ENCODE assay signal across 17 cellular contexts in genomic region chr17:31702040-31702439, GRCh38.
A peak's percentile ranks its signal among the peaks of the same experiment; 100 is the strongest.
DNase-seq lines count a peak whose midpoint lies in the region; ATAC-seq, FAIRE-seq and TF ChIP-seq lines count a peak whose summit lies in the region.
"Had no signal": no experiment of that assay in that cellular context is flagged by ENCODE, and none has a peak within 500 bp of the region (broad histone marks: within the 10 kb centered on the region; RNA-seq: fewer than 3 reads in every experiment).

No MANE protein-coding gene starts in this region.

- CTCF ChIA-PET in K562 (lab: Yijun Ruan, JAX; ENCODE audit: low intra/inter-chr PET ratio): no interaction called here

- H3K9me1 ChIP-seq in K562 (ENCODE audit: control insufficient read depth, insufficient read depth, low read length): no peaks in the 10 kb centered on the region

- H3K27me3 ChIP-seq in K562 (ENCODE audit: control insufficient read depth in 2 of 2, insufficient read depth in 2 of 2, low read length in 2 of 2): peaks cover 9 to 15% of the 10 kb centered on the region in 2 experiments; a peak in 4 of 5 replicates
- H3K27me3 ChIP-seq in vagina: no peaks in the 10 kb centered on the region
- H3K27me3 ChIP-seq: BLaER1 treated with 17β-estradiol and CSF1 and Interleukin-3, amounts not matched to agents 10 nM and 100 nM had no signal

- no peak for TF ChIP-seq EP300 in K562 (IDR thresholded peaks at IDR 0.05; ENCODE audit: low read length)

- no peaks in the 10 kb centered on the region for H3K79me2 ChIP-seq in K562 (ENCODE audit: control insufficient read depth, insufficient read depth, low read length)

- intact Hi-C loops in K562 (cut with micrococcal nuclease): no loop called here
- intact Hi-C loops in vagina (cut with DNase I): loop anchor here (2.0 kb wide), 1 partner anchor 17 kb away; no protein-coding TSS in a partner anchor

- no peak for TF ChIP-seq CTCF in K562 (IDR thresholded peaks at IDR 0.05 in 2 of 3, conservative IDR thresholded peaks at IDR 0.05 in 1 of 3; ENCODE audit: insufficient read depth in 2 of 3, low read depth in 1 of 3, low read length in 3 of 3)
- no peak for TF ChIP-seq CTCF in vagina (IDR thresholded peaks at IDR 0.05)

- no peak overlapping the region for H3K9ac ChIP-seq in K562 (ENCODE audit: insufficient read depth in 1 of 2, low read depth in 2 of 2, low read length in 2 of 2)
- H3K9ac ChIP-seq: BLaER1 treated with 17β-estradiol and CSF1 and Interleukin-3, amounts not matched to agents 10 nM and 100 nM; GM23248 had no signal

- H3K4me3 ChIP-seq in K562: no peak overlapping the region
- no peak overlapping the region for H3K4me3 ChIP-seq in vagina
- H3K4me3 ChIP-seq: BLaER1 treated with 17β-estradiol and CSF1 and Interleukin-3, amounts not matched to agents 10 nM and 100 nM; GM23248 had no signal

- no peak for TF ChIP-seq RAD21 in K562 (CRISPR knock-in tag; conservative IDR thresholded peaks at IDR 0.05 in 1 of 2, IDR thresholded peaks at IDR 0.05 in 1 of 2)

- peak; percentile 32 for DNase-seq in SKM-1 treated with dmso at 0.1 percent for 144 hours (lab: John Stamatoyannopoulos, UW; ENCODE audit: unreplicated experiment)
- DNase-seq in SKM-1 (lab: John Stamatoyannopoulos, UW; ENCODE audit: unreplicated experiment): no peak
- DNase-seq in MV-4-11 (lab: John Stamatoyannopoulos, UW): peak; percentile 6
- no peak for DNase-seq in K562 (ENCODE audit: extremely low read depth in 1 of 4, low spot score in 3 of 4)
- DNase-seq in erythroblast (lab: John Stamatoyannopoulos, UW): no peak
- no peak for DNase-seq in vagina (ENCODE audit: extremely low spot score in 2 of 2)
- DNase-seq in NCI-H1048 (lab: John Stamatoyannopoulos, UW): no peak
- DNase-seq: ACHN; Calu3; CD4-positive, alpha-beta T cell; DMS 273 treated with DMSO at 0.1 percent for 48 hours; DMS79; GM23248 had no signal

- no peak for TF ChIP-seq POLR2A in K562 (conservative IDR thresholded peaks at IDR 0.05)
- no peak for TF ChIP-seq POLR2A in erythroblast (IDR thresholded peaks at IDR 0.05; ENCODE audit: low read length)
- TF ChIP-seq POLR2A in vagina (IDR thresholded peaks at IDR 0.05): no peak

- POLR2A ChIA-PET in K562 (lab: Yijun Ruan, JAX): no interaction called here

- H3K36me3 ChIP-seq in K562 (ENCODE audit: control insufficient read depth, insufficient read depth, low read length) (no peaks in the 10 kb centered on the region), vagina (no peaks in the 10 kb centered on the region)
- H3K36me3 ChIP-seq: BLaER1 treated with 17β-estradiol and CSF1 and Interleukin-3, amounts not matched to agents 10 nM and 100 nM had no signal

- no peaks in the 10 kb centered on the region for H4K20me1 ChIP-seq in K562 (replicated peaks; ENCODE audit: control insufficient read depth, insufficient read depth, low read length)
- H4K20me1 ChIP-seq: BLaER1 treated with 17β-estradiol and CSF1 and Interleukin-3, amounts not matched to agents 10 nM and 100 nM had no signal

- H3K4me2 ChIP-seq in K562 (ENCODE audit: insufficient read depth, low read length): no peak overlapping the region
- H3K4me2 ChIP-seq: BLaER1 treated with 17β-estradiol and CSF1 and Interleukin-3, amounts not matched to agents 10 nM and 100 nM had no signal

- BruUV-seq in K562 (replicated peaks; lab: Mats Ljungman, UMichigan): no TSS peak

- no peak for FAIRE-seq in K562 (lab: Jason Lieb, UNC)
- FAIRE-seq: GM12891, H54 had no signal

- in situ Hi-C loops in K562 (cut with MboI): no loop called here

- H3K4me1 ChIP-seq in K562 (replicated peaks in 1 of 2; ENCODE audit: control insufficient read depth in 2 of 2, insufficient read depth in 2 of 2, low read length in 2 of 2) (no peaks in the 10 kb centered on the region), vagina (peaks cover 2% of the 10 kb centered on the region)
- H3K4me1 ChIP-seq: BLaER1 treated with 17β-estradiol and CSF1 and Interleukin-3, amounts not matched to agents 10 nM and 100 nM had no signal

- H3K9me3 ChIP-seq in K562 (replicated peaks; ENCODE audit: control insufficient read depth, insufficient read depth, low read depth, low read length) (no peaks in the 10 kb centered on the region), vagina (no peaks in the 10 kb centered on the region)
- H3K9me3 ChIP-seq: BLaER1 treated with 17β-estradiol and CSF1 and Interleukin-3, amounts not matched to agents 10 nM and 100 nM had no signal

- no peak for ATAC-seq in K562
- ATAC-seq: HCT116 had no signal

- H3K27ac ChIP-seq in K562 (ENCODE audit: extremely low read depth, low read depth, low read length) (no peak overlapping the region), vagina (no peak overlapping the region)
- H3K27ac ChIP-seq: BLaER1 treated with 17β-estradiol and CSF1 and Interleukin-3, amounts not matched to agents 10 nM and 100 nM; GM23248 had no signal

- 0% methylated on average over 3 of the region's 3 CpGs for WGBS in K562 (ENCODE audit: insufficient coverage, low coverage, missing lambda C conversion rate)

- no peak overlapping the region for H2AFZ ChIP-seq in K562 (ENCODE audit: low read depth, low read length)
- H2AFZ ChIP-seq: GM23248 had no signal

TF ChIP-seq in K562, 482 proteins besides CTCF, POLR2A, EP300 and RAD21:
- no peak for TF ChIP-seq NFXL1 (CRISPR knock-in tag; IDR thresholded peaks at IDR 0.05)
- no peak for TF ChIP-seq ZNF24 (IDR thresholded peaks at IDR 0.05)
- TF ChIP-seq DMBX1 (CRISPR knock-in tag; IDR thresholded peaks at IDR 0.05; ENCODE audit: borderline replicate concordance): no peak
- TF ChIP-seq, protein P1, sequence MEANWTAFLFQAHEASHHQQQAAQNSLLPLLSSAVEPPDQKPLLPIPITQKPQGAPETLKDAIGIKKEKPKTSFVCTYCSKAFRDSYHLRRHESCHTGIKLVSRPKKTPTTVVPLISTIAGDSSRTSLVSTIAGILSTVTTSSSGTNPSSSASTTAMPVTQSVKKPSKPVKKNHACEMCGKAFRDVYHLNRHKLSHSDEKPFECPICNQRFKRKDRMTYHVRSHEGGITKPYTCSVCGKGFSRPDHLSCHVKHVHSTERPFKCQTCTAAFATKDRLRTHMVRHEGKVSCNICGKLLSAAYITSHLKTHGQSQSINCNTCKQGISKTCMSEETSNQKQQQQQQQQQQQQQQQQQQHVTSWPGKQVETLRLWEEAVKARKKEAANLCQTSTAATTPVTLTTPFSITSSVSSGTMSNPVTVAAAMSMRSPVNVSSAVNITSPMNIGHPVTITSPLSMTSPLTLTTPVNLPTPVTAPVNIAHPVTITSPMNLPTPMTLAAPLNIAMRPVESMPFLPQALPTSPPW (CRISPR knock-in tag; IDR thresholded peaks at IDR 0.05): peak; percentile 29; the same call in 1 of the 2 replicates
- no peak for TF ChIP-seq ZC3H11A (IDR thresholded peaks at IDR 0.05; ENCODE audit: low read depth, low read length)
- TF ChIP-seq, protein P2, sequence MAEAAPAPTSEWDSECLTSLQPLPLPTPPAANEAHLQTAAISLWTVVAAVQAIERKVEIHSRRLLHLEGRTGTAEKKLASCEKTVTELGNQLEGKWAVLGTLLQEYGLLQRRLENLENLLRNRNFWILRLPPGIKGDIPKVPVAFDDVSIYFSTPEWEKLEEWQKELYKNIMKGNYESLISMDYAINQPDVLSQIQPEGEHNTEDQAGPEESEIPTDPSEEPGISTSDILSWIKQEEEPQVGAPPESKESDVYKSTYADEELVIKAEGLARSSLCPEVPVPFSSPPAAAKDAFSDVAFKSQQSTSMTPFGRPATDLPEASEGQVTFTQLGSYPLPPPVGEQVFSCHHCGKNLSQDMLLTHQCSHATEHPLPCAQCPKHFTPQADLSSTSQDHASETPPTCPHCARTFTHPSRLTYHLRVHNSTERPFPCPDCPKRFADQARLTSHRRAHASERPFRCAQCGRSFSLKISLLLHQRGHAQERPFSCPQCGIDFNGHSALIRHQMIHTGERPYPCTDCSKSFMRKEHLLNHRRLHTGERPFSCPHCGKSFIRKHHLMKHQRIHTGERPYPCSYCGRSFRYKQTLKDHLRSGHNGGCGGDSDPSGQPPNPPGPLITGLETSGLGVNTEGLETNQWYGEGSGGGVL (CRISPR knock-in tag; IDR thresholded peaks at IDR 0.05): no peak

Comparison
In these comparisons a context has a peak if more than half of its experiments do, and no peak if none do; other contexts are left out.
1. DNase-seq: peak in SKM-1 treated with dmso at 0.1 percent for 144 hours (single experiment) and MV-4-11 (single experiment); none in SKM-1 (single experiment), K562 (0 of 4), erythroblast (0 of 2), vagina (0 of 2) and NCI-H1048 (single experiment).